ENCODE assay signal across 1 cellular context in the genomic region with DNA sequence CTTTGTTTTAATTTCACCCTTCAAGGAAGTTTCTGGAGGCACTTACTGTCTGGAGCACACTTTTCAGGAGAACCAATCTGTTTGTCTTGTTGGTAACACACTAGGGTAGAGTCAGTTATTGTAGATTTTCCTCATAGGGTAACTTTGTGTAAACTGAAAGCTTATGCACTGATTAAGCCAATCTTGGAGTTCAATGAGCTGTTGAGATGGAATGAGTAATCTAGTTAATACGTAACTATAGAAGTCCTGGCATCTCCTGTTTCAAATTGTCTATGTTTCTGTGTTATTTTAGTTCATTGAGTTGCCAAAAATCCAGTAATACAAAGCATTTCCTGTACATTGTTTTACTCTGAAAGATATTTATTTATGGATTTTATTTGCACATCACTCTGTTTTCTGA.
TF ChIP-seq lines count a peak whose summit lies in the region.

No MANE protein-coding gene starts in this region.

TF ChIP-seq in GM12878, 131 proteins besides CTCF, POLR2A, EP300 and RAD21 (continued from another document):
- TF ChIP-seq, protein P1, sequence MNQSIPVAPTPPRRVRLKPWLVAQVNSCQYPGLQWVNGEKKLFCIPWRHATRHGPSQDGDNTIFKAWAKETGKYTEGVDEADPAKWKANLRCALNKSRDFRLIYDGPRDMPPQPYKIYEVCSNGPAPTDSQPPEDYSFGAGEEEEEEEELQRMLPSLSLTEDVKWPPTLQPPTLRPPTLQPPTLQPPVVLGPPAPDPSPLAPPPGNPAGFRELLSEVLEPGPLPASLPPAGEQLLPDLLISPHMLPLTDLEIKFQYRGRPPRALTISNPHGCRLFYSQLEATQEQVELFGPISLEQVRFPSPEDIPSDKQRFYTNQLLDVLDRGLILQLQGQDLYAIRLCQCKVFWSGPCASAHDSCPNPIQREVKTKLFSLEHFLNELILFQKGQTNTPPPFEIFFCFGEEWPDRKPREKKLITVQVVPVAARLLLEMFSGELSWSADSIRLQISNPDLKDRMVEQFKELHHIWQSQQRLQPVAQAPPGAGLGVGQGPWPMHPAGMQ (IDR thresholded peaks at IDR 0.05; ENCODE audit: borderline replicate concordance): no peak
